8 cellular contexts compared by ENCODE assay signal in genomic region chr4:38034986-38035882, GRCh38.
DNase-seq lines count a peak whose midpoint lies in the region; ATAC-seq and TF ChIP-seq lines count a peak whose summit lies in the region.

No MANE protein-coding gene starts in this region.

- intact Hi-C loops in cardiac septum (cut with DNase I), result loop anchor here (5.0 to 10.0 kb wide), 3 partner anchors 143 to 350 kb away; partner anchors contain the start of genes PGM2, RELL1 and TBC1D1

- no peak overlapping the region for H3K4ac ChIP-seq in mesenchymal stem cell (ENCODE audit: low read depth in 1 of 2, low read length in 2 of 2)

- DNase-seq in cardiac muscle cell (ENCODE audit: low read depth in 1 of 2, low spot score in 1 of 2) (peak; percentile 78), cardiac septum (ENCODE audit: low spot score) (no peak), LHCN-M2 (ENCODE audit: low read depth) (peak; percentile 67), RKO (ENCODE audit: low spot score) (peak; percentile 74), dermis blood vessel endothelial cell (peak; percentile 78), mesenchymal stem cell (peak; percentile 67)

- H3K18ac ChIP-seq in mesenchymal stem cell (ENCODE audit: low read depth in 1 of 2, low read length in 2 of 2), result no peak overlapping the region

- 62% methylated on average over 10 of the region's 11 CpGs for WGBS in mesenchymal stem cell

- no peak overlapping the region for H2AFZ ChIP-seq in mesenchymal stem cell (ENCODE audit: low read depth, low read length)

- H3K27me3 ChIP-seq in cardiac muscle cell (no peaks in the 10 kb centered on the region), mesenchymal stem cell (ENCODE audit: control insufficient read depth in 1 of 2, insufficient read depth in 1 of 2, low read length in 2 of 2) (no peaks in the 10 kb centered on the region)

- peaks cover 14% of the 10 kb centered on the region for H3K79me1 ChIP-seq in mesenchymal stem cell (replicated peaks; ENCODE audit: low read length, poor library complexity, severe bottlenecking)

- H2BK5ac ChIP-seq in mesenchymal stem cell (ENCODE audit: low read depth, low read length, poor library complexity, severe bottlenecking), result no peak overlapping the region

- no peak overlapping the region for H4K91ac ChIP-seq in mesenchymal stem cell (ENCODE audit: low read length)

- H2AK5ac ChIP-seq in mesenchymal stem cell (ENCODE audit: low read length, severe bottlenecking), result no peak overlapping the region

- H3K4me1 ChIP-seq in cardiac muscle cell (ENCODE audit: low read depth), result no peaks in the 10 kb centered on the region
- H3K4me1 ChIP-seq in mesenchymal stem cell (ENCODE audit: control insufficient read depth, insufficient read depth, low read depth, low read length), result no peaks in the 10 kb centered on the region

- H3K9ac ChIP-seq in mesenchymal stem cell (ENCODE audit: low read length), result no peak overlapping the region

- no peak overlapping the region for H4K8ac ChIP-seq in mesenchymal stem cell (ENCODE audit: low read length)

- no peak overlapping the region for H2BK15ac ChIP-seq in mesenchymal stem cell (ENCODE audit: low read depth, poor library complexity, severe bottlenecking)

- no peak overlapping the region for H3K4me2 ChIP-seq in mesenchymal stem cell (ENCODE audit: low read length, poor library complexity, severe bottlenecking)

- H2BK120ac ChIP-seq in mesenchymal stem cell (ENCODE audit: low read depth, low read length), result no peak overlapping the region

- no peaks in the 10 kb centered on the region for H3K36me3 ChIP-seq in cardiac muscle cell
- H3K36me3 ChIP-seq in mesenchymal stem cell (ENCODE audit: control insufficient read depth in 1 of 2, insufficient read depth in 2 of 2, low read depth in 1 of 2, low read length in 2 of 2), result peaks cover 3 to 8% of the 10 kb centered on the region in 2 experiments

- no peak overlapping the region for H3K4me3 ChIP-seq in cardiac muscle cell
- H3K4me3 ChIP-seq in mesenchymal stem cell (ENCODE audit: insufficient read depth in 1 of 2, low read depth in 1 of 2, low read length in 2 of 2), result no peak overlapping the region

- H3K9me3 ChIP-seq in cardiac muscle cell (ENCODE audit: low read depth) (no peaks in the 10 kb centered on the region), mesenchymal stem cell (ENCODE audit: control insufficient read depth, low read length) (no peaks in the 10 kb centered on the region)

- H3K14ac ChIP-seq in mesenchymal stem cell (ENCODE audit: low read length in 2 of 2), result no peak overlapping the region

- H2BK12ac ChIP-seq in mesenchymal stem cell (ENCODE audit: low read length in 2 of 2), result no peak overlapping the region

- TF ChIP-seq CTCF in cardiac muscle cell (IDR thresholded peaks at IDR 0.05; ENCODE audit: low read depth, low read length), result peak; percentile 68

- ATAC-seq in HG02571 (IDR thresholded peaks at IDR 0.05; ENCODE audit: unreplicated experiment) (no peak), HG03139 (IDR thresholded peaks at IDR 0.05; ENCODE audit: unreplicated experiment) (no peak)

- H3K27ac ChIP-seq in cardiac muscle cell (no peak overlapping the region), mesenchymal stem cell (ENCODE audit: low read length, poor library complexity, severe bottlenecking) (no peak overlapping the region)

- no peak overlapping the region for H3K23ac ChIP-seq in mesenchymal stem cell (ENCODE audit: low read length in 2 of 2)
